8 cellular contexts compared by ENCODE assay signal in genomic region chr2:96805946-96806345, GRCh38. TPM values are rescaled to one million over a fixed set of nuclear protein-coding genes. Genes with fewer than 3 reads are reported as not detected.
DNase-seq lines count a peak whose midpoint lies in the region; ATAC-seq, FAIRE-seq and TF ChIP-seq lines count a peak whose summit lies in the region.
"Not testable (repeated sequence)": the region's sequence is repeated elsewhere in the genome, so short reads cannot be mapped to it uniquely, and the experiment has no call there.

No MANE protein-coding gene starts in this region.

- H3K9ac ChIP-seq in HepG2 (ENCODE audit: insufficient read depth, low read depth, low read length): not testable (repeated sequence)

- H3K27me3 Mint-ChIP-seq in CD4-positive, alpha-beta T cell; T-helper 1 cell treated with Interleukin-12 subunit alpha and Interleukin-12 subunit beta and Interleukin-4 antibody, amounts not matched to agents 30 μg/mL and 1 μg/mL, for 36 hours (ENCODE audit: low read depth); activated CD4-positive, alpha-beta T cell treated with anti-CD3 and anti-CD28 coated beads, Interleukin-2, amount 10 ng/mL, durations not matched to agents 7 days and 5 days; activated naive CD4-positive, alpha-beta T cell treated with anti-CD3 and anti-CD28 coated beads, Interleukin-2, amount 10 ng/mL, durations not matched to agents 7 days and 5 days; natural killer cell treated with Interleukin-12 subunit alpha and Interleukin-12 subunit beta and Interleukin-15 and Interleukin-18, amount 100 ng/mL, for 72 hours; stimulated activated memory B cell treated with anti-CD40 and anti-IgM and Interleukin-4, amounts not matched to agents 10 μg/mL and 1 μg/mL and 100 μg/mL, for 72 hours: not testable (repeated sequence)

- TF ChIP-seq POLR2A in HepG2 (IDR thresholded peaks at IDR 0.05; ENCODE audit: insufficient read depth in 1 of 2, low read depth in 2 of 2, low read length in 2 of 2): not testable (repeated sequence)

- H3K27ac Mint-ChIP-seq in CD4-positive, alpha-beta T cell: peak overlapping the region; percentile 92
- H3K27ac Mint-ChIP-seq in T-helper 1 cell treated with Interleukin-12 subunit alpha and Interleukin-12 subunit beta and Interleukin-4 antibody, amounts not matched to agents 30 μg/mL and 1 μg/mL, for 36 hours: peak overlapping the region; percentile 90
- H3K27ac Mint-ChIP-seq in activated CD4-positive, alpha-beta T cell treated with anti-CD3 and anti-CD28 coated beads, Interleukin-2, amount 10 ng/mL, durations not matched to agents 7 days and 5 days: peak overlapping the region; percentile 96
- peak overlapping the region; percentile 93 for H3K27ac Mint-ChIP-seq in activated naive CD4-positive, alpha-beta T cell treated with anti-CD3 and anti-CD28 coated beads, Interleukin-2, amount 10 ng/mL, durations not matched to agents 7 days and 5 days
- peak overlapping the region; percentile 83 to 96 for H3K27ac Mint-ChIP-seq in natural killer cell treated with Interleukin-12 subunit alpha and Interleukin-12 subunit beta and Interleukin-15 and Interleukin-18, amount 100 ng/mL, for 72 hours
- peak overlapping the region; percentile 98 for H3K27ac Mint-ChIP-seq in stimulated activated memory B cell treated with anti-CD40 and anti-IgM and Interleukin-4, amounts not matched to agents 10 μg/mL and 1 μg/mL and 100 μg/mL, for 72 hours

- FAIRE-seq in HepG2 (lab: Jason Lieb, UNC): not testable (repeated sequence)

- peak overlapping the region; percentile 84 for H3K4me3 Mint-ChIP-seq in CD4-positive, alpha-beta T cell
- H3K4me3 Mint-ChIP-seq in T-helper 1 cell treated with Interleukin-12 subunit alpha and Interleukin-12 subunit beta and Interleukin-4 antibody, amounts not matched to agents 30 μg/mL and 1 μg/mL, for 36 hours; activated CD4-positive, alpha-beta T cell treated with anti-CD3 and anti-CD28 coated beads, Interleukin-2, amount 10 ng/mL, durations not matched to agents 7 days and 5 days; activated naive CD4-positive, alpha-beta T cell treated with anti-CD3 and anti-CD28 coated beads, Interleukin-2, amount 10 ng/mL, durations not matched to agents 7 days and 5 days; stimulated activated memory B cell treated with anti-CD40 and anti-IgM and Interleukin-4, amounts not matched to agents 10 μg/mL and 1 μg/mL and 100 μg/mL, for 72 hours: not testable (repeated sequence)
- peak overlapping the region; percentile 78 for H3K4me3 Mint-ChIP-seq in natural killer cell treated with Interleukin-12 subunit alpha and Interleukin-12 subunit beta and Interleukin-15 and Interleukin-18, amount 100 ng/mL, for 72 hours

- TF ChIP-seq CTCF in CD4-positive, alpha-beta T cell (IDR thresholded peaks at IDR 0.05); HepG2 (CRISPR knock-in tag; IDR thresholded peaks at IDR 0.05): not testable (repeated sequence)

- H4K20me1 ChIP-seq in HepG2 (ENCODE audit: insufficient read depth, low read length): not testable (repeated sequence)

- H3K4me1 ChIP-seq in HepG2 (ENCODE audit: insufficient read depth, low read length): peaks cover 57% of the 10 kb centered on the region

- H3K4me3 ChIP-seq in HepG2 (replicated peaks in 1 of 3; ENCODE audit: insufficient read depth in 1 of 3, low read depth in 2 of 3, low read length in 3 of 3): not testable (repeated sequence)

- not testable (repeated sequence) for TF ChIP-seq EP300 in HepG2 (IDR thresholded peaks at IDR 0.05; ENCODE audit: low read depth in 2 of 2, low read length in 2 of 2); HepG2 (CRISPR knock-in tag; IDR thresholded peaks at IDR 0.05; ENCODE audit: borderline replicate concordance)

- WGBS in HepG2 (ENCODE audit: low lambda C conversion rate): 78% methylated on average over 18 of the region's 20 CpGs

- CTCF ChIA-PET in CD4-positive, alpha-beta T cell (lab: Charles Lee): interaction anchor here (1.4 kb wide), 1 partner anchor 52 kb away, joined by 4 read pairs; the partner anchor contains the start of gene ANKRD39
- CTCF ChIA-PET in activated CD4-positive, alpha-beta T cell treated with anti-CD3 and anti-CD28 coated beads, Interleukin-2, amount 10 ng/mL, durations not matched to agents 7 days and 5 days (lab: Charles Lee): interaction anchor here (0.6 to 4.7 kb wide), 6 partner anchors 10 to 284 kb away, joined by 3 to 22 read pairs (median 3); partner anchors contain the start of gene CNNM3
- CTCF ChIA-PET in activated naive CD4-positive, alpha-beta T cell treated with anti-CD3 and anti-CD28 coated beads, Interleukin-2, amount 10 ng/mL, durations not matched to agents 7 days and 5 days (lab: Charles Lee): interaction anchor here (2.2 kb wide), 1 partner anchor 11 kb away, joined by 10 read pairs; the partner anchor contains the start of gene CNNM3
- CTCF ChIA-PET in HepG2 (lab: Yijun Ruan, JAX; ENCODE audit: low intra/inter-chr PET ratio, low total read pairs): not testable (repeated sequence)

- H3K9me3 Mint-ChIP-seq in CD4-positive, alpha-beta T cell; T-helper 1 cell treated with Interleukin-12 subunit alpha and Interleukin-12 subunit beta and Interleukin-4 antibody, amounts not matched to agents 30 μg/mL and 1 μg/mL, for 36 hours; activated CD4-positive, alpha-beta T cell treated with anti-CD3 and anti-CD28 coated beads, Interleukin-2, amount 10 ng/mL, durations not matched to agents 7 days and 5 days; activated naive CD4-positive, alpha-beta T cell treated with anti-CD3 and anti-CD28 coated beads, Interleukin-2, amount 10 ng/mL, durations not matched to agents 7 days and 5 days; natural killer cell treated with Interleukin-12 subunit alpha and Interleukin-12 subunit beta and Interleukin-15 and Interleukin-18, amount 100 ng/mL, for 72 hours; stimulated activated memory B cell treated with anti-CD40 and anti-IgM and Interleukin-4, amounts not matched to agents 10 μg/mL and 1 μg/mL and 100 μg/mL, for 72 hours: not testable (repeated sequence)

- peak overlapping the region; percentile 30 for H3K27ac ChIP-seq in CD4-positive, alpha-beta T cell (ENCODE audit: low read depth, low read length)
- H3K27ac ChIP-seq in KOPT-K1 (ENCODE audit: low read depth, low read length, poor library complexity, severe bottlenecking) (peak overlapping the region; percentile 45), HepG2 (ENCODE audit: extremely low read length, insufficient read depth, low read length) (peak overlapping the region; percentile 50)

- ATAC-seq in CD4-positive, alpha-beta T cell (ENCODE audit: poor library complexity); HepG2; natural killer cell treated with Interleukin-12 subunit alpha and Interleukin-12 subunit beta and Interleukin-15 and Interleukin-18, amount 100 ng/mL, for 72 hours; stimulated activated memory B cell treated with anti-CD40 and anti-IgM and Interleukin-4, amounts not matched to agents 10 μg/mL and 1 μg/mL and 100 μg/mL, for 72 hours: not testable (repeated sequence)

- intact Hi-C loops in CD4-positive, alpha-beta T cell (cut with DNase I, micrococcal nuclease): loop anchor here in 1 of 2 experiments (1.0 kb wide), 1 partner anchor 9 kb away; no protein-coding TSS in a partner anchor
- intact Hi-C loops in HepG2 (cut with micrococcal nuclease; ENCODE audit: unreplicated experiment): loop anchor here (2.0 kb wide), 1 partner anchor 201 kb away; no protein-coding TSS in a partner anchor

- H2AFZ ChIP-seq in HepG2 (ENCODE audit: low read length): not testable (repeated sequence)

- not testable (repeated sequence) for H3K36me3 Mint-ChIP-seq in CD4-positive, alpha-beta T cell (ENCODE audit: low read depth); T-helper 1 cell treated with Interleukin-12 subunit alpha and Interleukin-12 subunit beta and Interleukin-4 antibody, amounts not matched to agents 30 μg/mL and 1 μg/mL, for 36 hours (ENCODE audit: low read depth); activated CD4-positive, alpha-beta T cell treated with anti-CD3 and anti-CD28 coated beads, Interleukin-2, amount 10 ng/mL, durations not matched to agents 7 days and 5 days (ENCODE audit: low read depth); natural killer cell treated with Interleukin-12 subunit alpha and Interleukin-12 subunit beta and Interleukin-15 and Interleukin-18, amount 100 ng/mL, for 72 hours
- peaks cover 10% of the 10 kb centered on the region for H3K36me3 Mint-ChIP-seq in activated naive CD4-positive, alpha-beta T cell treated with anti-CD3 and anti-CD28 coated beads, Interleukin-2, amount 10 ng/mL, durations not matched to agents 7 days and 5 days
- peaks cover 28% of the 10 kb centered on the region for H3K36me3 Mint-ChIP-seq in stimulated activated memory B cell treated with anti-CD40 and anti-IgM and Interleukin-4, amounts not matched to agents 10 μg/mL and 1 μg/mL and 100 μg/mL, for 72 hours

- POLR2A ChIA-PET in CD4-positive, alpha-beta T cell (lab: Charles Lee): interaction anchor here (0.6 to 2.9 kb wide), 13 partner anchors 11 to 269 kb away, joined by 3 to 50 read pairs (median 5); partner anchors contain the start of genes ANKRD39, CNNM3 and KANSL3
- POLR2A ChIA-PET in activated CD4-positive, alpha-beta T cell treated with anti-CD3 and anti-CD28 coated beads, Interleukin-2, amount 10 ng/mL, durations not matched to agents 7 days and 5 days (lab: Charles Lee): not testable (repeated sequence)
- POLR2A ChIA-PET in HepG2 (lab: Yijun Ruan, JAX): interaction anchor here (0.7 to 3.1 kb wide), 2 partner anchors 10 to 204 kb away, joined by 3 to 22 read pairs; partner anchors contain the start of gene CNNM3

- H3K4me2 ChIP-seq in HepG2 (ENCODE audit: low read depth, low read length): not testable (repeated sequence)

- TF ChIP-seq RAD21 in HepG2 (CRISPR knock-in tag; IDR thresholded peaks at IDR 0.05): not testable (repeated sequence)

- not testable (repeated sequence) for H3K79me2 ChIP-seq in HepG2 (ENCODE audit: insufficient read depth, low read length)

- BruUV-seq in HepG2 (replicated peaks; lab: Mats Ljungman, UMichigan): not testable (repeated sequence)

- H3K27me3 ChIP-seq in CD4-positive, alpha-beta T cell (ENCODE audit: control insufficient read depth, insufficient read depth, low read length); HepG2 (ENCODE audit: control insufficient read depth in 1 of 2, insufficient read depth in 2 of 2, low read length in 2 of 2): not testable (repeated sequence)

- DNase-seq in CD4-positive, alpha-beta T cell; activated CD4-positive, alpha-beta T cell treated with anti-CD3 and anti-CD28 coated beads, Interleukin-2, amount 10 ng/mL, durations not matched to agents 7 days and 5 days; activated naive CD4-positive, alpha-beta T cell treated with anti-CD3 and anti-CD28 coated beads, Interleukin-2, amount 10 ng/mL, durations not matched to agents 7 days and 5 days; HepG2 (ENCODE audit: low spot score); natural killer cell treated with Interleukin-12 subunit alpha and Interleukin-12 subunit beta and Interleukin-15 and Interleukin-18, amount 100 ng/mL, for 72 hours (ENCODE audit: low spot score): not testable (repeated sequence)

- H3K4me1 Mint-ChIP-seq in CD4-positive, alpha-beta T cell (ENCODE audit: low read depth): peaks cover 23% of the 10 kb centered on the region
- H3K4me1 Mint-ChIP-seq in T-helper 1 cell treated with Interleukin-12 subunit alpha and Interleukin-12 subunit beta and Interleukin-4 antibody, amounts not matched to agents 30 μg/mL and 1 μg/mL, for 36 hours (ENCODE audit: low read depth): peaks cover 12% of the 10 kb centered on the region
- peaks cover 22% of the 10 kb centered on the region for H3K4me1 Mint-ChIP-seq in activated CD4-positive, alpha-beta T cell treated with anti-CD3 and anti-CD28 coated beads, Interleukin-2, amount 10 ng/mL, durations not matched to agents 7 days and 5 days
- H3K4me1 Mint-ChIP-seq in activated naive CD4-positive, alpha-beta T cell treated with anti-CD3 and anti-CD28 coated beads, Interleukin-2, amount 10 ng/mL, durations not matched to agents 7 days and 5 days: peaks cover 20% of the 10 kb centered on the region
- H3K4me1 Mint-ChIP-seq in natural killer cell treated with Interleukin-12 subunit alpha and Interleukin-12 subunit beta and Interleukin-15 and Interleukin-18, amount 100 ng/mL, for 72 hours (ENCODE audit: low read depth in 2 of 2): not testable (repeated sequence)
- peaks cover 24% of the 10 kb centered on the region for H3K4me1 Mint-ChIP-seq in stimulated activated memory B cell treated with anti-CD40 and anti-IgM and Interleukin-4, amounts not matched to agents 10 μg/mL and 1 μg/mL and 100 μg/mL, for 72 hours

- not testable (repeated sequence) for H3K9me3 ChIP-seq in CD4-positive, alpha-beta T cell (ENCODE audit: control insufficient read depth, low read length); KOPT-K1 (ENCODE audit: insufficient read depth, low read length, poor library complexity, severe bottlenecking); HepG2 (ENCODE audit: low read length)

- peaks cover 14% of the 10 kb centered on the region; the same call in 1 of the 2 replicates for H3K36me3 ChIP-seq in KOPT-K1 (ENCODE audit: insufficient read depth, low read length)
- H3K36me3 ChIP-seq in HepG2 (replicated peaks in 1 of 2; ENCODE audit: control insufficient read depth in 1 of 2, insufficient read depth in 2 of 2, low read length in 2 of 2): not testable (repeated sequence)

- in situ Hi-C loops in HepG2 (cut with HindIII; ENCODE audit: extremely low pct_ligation_motif_present, low pct_unique_long_range_greater_than_20kb): not testable (repeated sequence)

RNA-seq across cellular contexts. Expression of gene CNNM3, which starts 10.1 kb away (rescaled TPM):
- 10 to 100 TPM; 48.7 to 53.5 TPM for total RNA-seq in CD4-positive, alpha-beta T cell
- 10 to 100 TPM; 31.4 to 41.5 TPM for total RNA-seq in activated CD4-positive, alpha-beta T cell treated with anti-CD3 and anti-CD28 coated beads, Interleukin-2, amount 10 ng/mL, durations not matched to agents 7 days and 5 days
- 8.4 and 21.2 TPM in 2 replicates for total RNA-seq in HepG2 (2016; rRNA removed; fragmentation: Illumina TruSeq; extraction: Trizol)
- total RNA-seq in HepG2 (2016; cell fraction: cytosol; rRNA removed; fragmentation: Illumina TruSeq; extraction: Trizol; ENCODE audit: low read depth): 5.5 and 5.9 TPM in 2 replicates
- 6.5 and 21.5 TPM in 2 replicates for total RNA-seq in HepG2 (2016; cell fraction: insoluble cytoplasmic fraction; rRNA removed; fragmentation: Illumina TruSeq; extraction: Trizol)
- total RNA-seq in HepG2 (2016; cell fraction: membrane; rRNA removed; fragmentation: Illumina TruSeq; extraction: Trizol): 8.5 and 9.2 TPM in 2 replicates
- 22.7 and 27.7 TPM in 2 replicates for total RNA-seq in HepG2 (2016; cell fraction: nucleus; rRNA removed; fragmentation: Illumina TruSeq; extraction: Trizol)
- polyA plus RNA-seq in HepG2 (2011; rRNA removed): 27.9 and 43.4 TPM in 2 replicates
- 24.2 and 26.5 TPM in 2 replicates for polyA plus RNA-seq in HepG2 (2011; cell fraction: cytosol; rRNA removed)
- 68.4 and 71.2 TPM in 2 replicates for polyA plus RNA-seq in HepG2 (2011; cell fraction: nucleus; rRNA removed)
- 35.8 and 38.5 TPM in 2 replicates for polyA plus RNA-seq in HepG2 (2012)
- 4.3 and 4.5 TPM in 2 replicates for polyA plus RNA-seq in HepG2 (2016; cell fraction: cytosol; fragmentation: Illumina TruSeq; extraction: Trizol; ENCODE audit: low read depth)
- polyA plus RNA-seq in HepG2 (2016; cell fraction: insoluble cytoplasmic fraction; fragmentation: Illumina TruSeq; extraction: Trizol; ENCODE audit: low read depth): 11.7 and 14.4 TPM in 2 replicates
- 10.0 and 11.0 TPM in 2 replicates for polyA plus RNA-seq in HepG2 (2016; cell fraction: membrane; fragmentation: Illumina TruSeq; extraction: Trizol; ENCODE audit: low read depth)
- 48.6 and 52.0 TPM in 2 replicates for polyA plus RNA-seq in HepG2 (2016; cell fraction: nucleus; fragmentation: Illumina TruSeq; extraction: Trizol; ENCODE audit: insufficient read depth, low read depth)
- polyA minus RNA-seq in HepG2 (2011; rRNA and poly(A)+ RNA removed; ENCODE audit: low replicate concordance): 49.9 and 152 TPM in 2 replicates
- 50.4 and 69.9 TPM in 2 replicates for polyA minus RNA-seq in HepG2 (2011; cell fraction: cytosol; rRNA and poly(A)+ RNA removed)
- polyA minus RNA-seq in HepG2 (2011; cell fraction: nucleus; rRNA and poly(A)+ RNA removed): 56.1 and 70.2 TPM in 2 replicates
- 10 to 100 TPM; 15.7 to 32.9 TPM for total RNA-seq in natural killer cell treated with Interleukin-12 subunit alpha and Interleukin-12 subunit beta and Interleukin-15 and Interleukin-18, amount 100 ng/mL, for 72 hours

RNA-seq across cellular contexts. Expression of gene ANKRD23, which starts 37.9 kb away (rescaled TPM):
- 10 to 100 TPM in 1 of 2 experiments, 1 to 10 TPM in 1; 6.2 to 10.4 TPM for total RNA-seq in CD4-positive, alpha-beta T cell
- 10 to 100 TPM; 17.0 to 17.3 TPM for total RNA-seq in activated CD4-positive, alpha-beta T cell treated with anti-CD3 and anti-CD28 coated beads, Interleukin-2, amount 10 ng/mL, durations not matched to agents 7 days and 5 days
- total RNA-seq in HepG2 (2016; rRNA removed; fragmentation: Illumina TruSeq; extraction: Trizol): 0.35 and 1.5 TPM in 2 replicates
- total RNA-seq in HepG2 (2016; cell fraction: cytosol; rRNA removed; fragmentation: Illumina TruSeq; extraction: Trizol; ENCODE audit: low read depth): 0.35 and 0.51 TPM in 2 replicates
- 0.61 and 2.2 TPM in 2 replicates for total RNA-seq in HepG2 (2016; cell fraction: insoluble cytoplasmic fraction; rRNA removed; fragmentation: Illumina TruSeq; extraction: Trizol)
- total RNA-seq in HepG2 (2016; cell fraction: membrane; rRNA removed; fragmentation: Illumina TruSeq; extraction: Trizol): 0.77 and 0.90 TPM in 2 replicates
- 2.3 and 2.8 TPM in 2 replicates for total RNA-seq in HepG2 (2016; cell fraction: nucleus; rRNA removed; fragmentation: Illumina TruSeq; extraction: Trizol)
- polyA plus RNA-seq in HepG2 (2011; rRNA removed): 1.6 and 2.7 TPM in 2 replicates
- polyA plus RNA-seq in HepG2 (2011; cell fraction: cytosol; rRNA removed): 0.71 and 0.90 TPM in 2 replicates
- 17.9 and 22.1 TPM in 2 replicates for polyA plus RNA-seq in HepG2 (2011; cell fraction: nucleus; rRNA removed)
- 0.72 and 2.1 TPM in 2 replicates for polyA plus RNA-seq in HepG2 (2012)
- polyA plus RNA-seq in HepG2 (2016; cell fraction: cytosol; fragmentation: Illumina TruSeq; extraction: Trizol; ENCODE audit: low read depth): 0.47 and 0.50 TPM in 2 replicates
- 0.32 and 0.50 TPM in 2 replicates for polyA plus RNA-seq in HepG2 (2016; cell fraction: insoluble cytoplasmic fraction; fragmentation: Illumina TruSeq; extraction: Trizol; ENCODE audit: low read depth)
- 0.47 and 0.74 TPM in 2 replicates for polyA plus RNA-seq in HepG2 (2016; cell fraction: membrane; fragmentation: Illumina TruSeq; extraction: Trizol; ENCODE audit: low read depth)
- 9.2 and 10.4 TPM in 2 replicates for polyA plus RNA-seq in HepG2 (2016; cell fraction: nucleus; fragmentation: Illumina TruSeq; extraction: Trizol; ENCODE audit: insufficient read depth, low read depth)
- polyA minus RNA-seq in HepG2 (2011; rRNA and poly(A)+ RNA removed; ENCODE audit: low replicate concordance): 1.6 and 5.1 TPM in 2 replicates
- not detected in 2 replicates for polyA minus RNA-seq in HepG2 (2011; cell fraction: cytosol; rRNA and poly(A)+ RNA removed)
- polyA minus RNA-seq in HepG2 (2011; cell fraction: nucleus; rRNA and poly(A)+ RNA removed): 3.9 and 4.1 TPM in 2 replicates
- 10 to 100 TPM in 1 of 2 donors, 1 to 10 TPM in 1; 7.4 to 12.9 TPM for total RNA-seq in natural killer cell treated with Interleukin-12 subunit alpha and Interleukin-12 subunit beta and Interleukin-15 and Interleukin-18, amount 100 ng/mL, for 72 hours

RNA-seq across cellular contexts. Expression of gene CNNM4, which starts 45.2 kb away (rescaled TPM):
- total RNA-seq in CD4-positive, alpha-beta T cell: 1 to 10 TPM; 7.0 to 7.1 TPM
- total RNA-seq in activated CD4-positive, alpha-beta T cell treated with anti-CD3 and anti-CD28 coated beads, Interleukin-2, amount 10 ng/mL, durations not matched to agents 7 days and 5 days: 1 to 10 TPM; 8.2 to 8.3 TPM
- 3.0 and 5.9 TPM in 2 replicates for total RNA-seq in HepG2 (2016; rRNA removed; fragmentation: Illumina TruSeq; extraction: Trizol)
- total RNA-seq in HepG2 (2016; cell fraction: cytosol; rRNA removed; fragmentation: Illumina TruSeq; extraction: Trizol; ENCODE audit: low read depth): 1.1 and 2.4 TPM in 2 replicates
- total RNA-seq in HepG2 (2016; cell fraction: insoluble cytoplasmic fraction; rRNA removed; fragmentation: Illumina TruSeq; extraction: Trizol): 2.3 and 6.5 TPM in 2 replicates
- total RNA-seq in HepG2 (2016; cell fraction: membrane; rRNA removed; fragmentation: Illumina TruSeq; extraction: Trizol): 2.0 and 2.2 TPM in 2 replicates
- 6.5 and 8.1 TPM in 2 replicates for total RNA-seq in HepG2 (2016; cell fraction: nucleus; rRNA removed; fragmentation: Illumina TruSeq; extraction: Trizol)
- 8.4 and 9.8 TPM in 2 replicates for polyA plus RNA-seq in HepG2 (2011; rRNA removed)
- 8.0 and 8.1 TPM in 2 replicates for polyA plus RNA-seq in HepG2 (2011; cell fraction: cytosol; rRNA removed)
- 9.1 and 9.4 TPM in 2 replicates for polyA plus RNA-seq in HepG2 (2011; cell fraction: nucleus; rRNA removed)
- 7.9 and 10.3 TPM in 2 replicates for polyA plus RNA-seq in HepG2 (2012)
- 0.29 and 0.40 TPM in 2 replicates for polyA plus RNA-seq in HepG2 (2016; cell fraction: cytosol; fragmentation: Illumina TruSeq; extraction: Trizol; ENCODE audit: low read depth)
- 2.5 and 3.5 TPM in 2 replicates for polyA plus RNA-seq in HepG2 (2016; cell fraction: insoluble cytoplasmic fraction; fragmentation: Illumina TruSeq; extraction: Trizol; ENCODE audit: low read depth)
- polyA plus RNA-seq in HepG2 (2016; cell fraction: membrane; fragmentation: Illumina TruSeq; extraction: Trizol; ENCODE audit: low read depth): 0.74 and 1.2 TPM in 2 replicates
- 11.8 and 13.7 TPM in 2 replicates for polyA plus RNA-seq in HepG2 (2016; cell fraction: nucleus; fragmentation: Illumina TruSeq; extraction: Trizol; ENCODE audit: insufficient read depth, low read depth)
- 13.7 and 29.0 TPM in 2 replicates for polyA minus RNA-seq in HepG2 (2011; rRNA and poly(A)+ RNA removed; ENCODE audit: low replicate concordance)
- polyA minus RNA-seq in HepG2 (2011; cell fraction: cytosol; rRNA and poly(A)+ RNA removed): 9.9 and 11.2 TPM in 2 replicates
- 5.8 and 8.3 TPM in 2 replicates for polyA minus RNA-seq in HepG2 (2011; cell fraction: nucleus; rRNA and poly(A)+ RNA removed)
- total RNA-seq in natural killer cell treated with Interleukin-12 subunit alpha and Interleukin-12 subunit beta and Interleukin-15 and Interleukin-18, amount 100 ng/mL, for 72 hours: 1 to 10 TPM; 7.3 to 8.4 TPM

RNA-seq across cellular contexts. Expression of gene ANKRD39, which starts 51.9 kb away (rescaled TPM):
- total RNA-seq in CD4-positive, alpha-beta T cell: 10 to 100 TPM; 17.2 to 18.3 TPM
- total RNA-seq in activated CD4-positive, alpha-beta T cell treated with anti-CD3 and anti-CD28 coated beads, Interleukin-2, amount 10 ng/mL, durations not matched to agents 7 days and 5 days: 10 to 100 TPM; 32.8 to 35.8 TPM
- total RNA-seq in HepG2 (2016; rRNA removed; fragmentation: Illumina TruSeq; extraction: Trizol): 23.2 and 26.7 TPM in 2 replicates
- total RNA-seq in HepG2 (2016; cell fraction: cytosol; rRNA removed; fragmentation: Illumina TruSeq; extraction: Trizol; ENCODE audit: low read depth): 40.7 and 45.8 TPM in 2 replicates
- 26.3 and 27.1 TPM in 2 replicates for total RNA-seq in HepG2 (2016; cell fraction: insoluble cytoplasmic fraction; rRNA removed; fragmentation: Illumina TruSeq; extraction: Trizol)
- 37.4 and 41.3 TPM in 2 replicates for total RNA-seq in HepG2 (2016; cell fraction: membrane; rRNA removed; fragmentation: Illumina TruSeq; extraction: Trizol)
- total RNA-seq in HepG2 (2016; cell fraction: nucleus; rRNA removed; fragmentation: Illumina TruSeq; extraction: Trizol): 10.3 and 11.7 TPM in 2 replicates
- 24.8 and 27.8 TPM in 2 replicates for polyA plus RNA-seq in HepG2 (2011; rRNA removed)
- polyA plus RNA-seq in HepG2 (2011; cell fraction: cytosol; rRNA removed): 18.3 and 31.5 TPM in 2 replicates
- 24.2 and 29.2 TPM in 2 replicates for polyA plus RNA-seq in HepG2 (2011; cell fraction: nucleus; rRNA removed)
- polyA plus RNA-seq in HepG2 (2012): 14.6 and 20.3 TPM in 2 replicates
- 55.3 and 63.9 TPM in 2 replicates for polyA plus RNA-seq in HepG2 (2016; cell fraction: cytosol; fragmentation: Illumina TruSeq; extraction: Trizol; ENCODE audit: low read depth)
- 33.9 and 35.0 TPM in 2 replicates for polyA plus RNA-seq in HepG2 (2016; cell fraction: insoluble cytoplasmic fraction; fragmentation: Illumina TruSeq; extraction: Trizol; ENCODE audit: low read depth)
- polyA plus RNA-seq in HepG2 (2016; cell fraction: membrane; fragmentation: Illumina TruSeq; extraction: Trizol; ENCODE audit: low read depth): 40.8 and 47.0 TPM in 2 replicates
- 23.0 and 24.9 TPM in 2 replicates for polyA plus RNA-seq in HepG2 (2016; cell fraction: nucleus; fragmentation: Illumina TruSeq; extraction: Trizol; ENCODE audit: insufficient read depth, low read depth)
- polyA minus RNA-seq in HepG2 (2011; rRNA and poly(A)+ RNA removed; ENCODE audit: low replicate concordance): 10.9 and 17.9 TPM in 2 replicates
- polyA minus RNA-seq in HepG2 (2011; cell fraction: cytosol; rRNA and poly(A)+ RNA removed): 4.6 and 5.6 TPM in 2 replicates
- 8.2 and 14.2 TPM in 2 replicates for polyA minus RNA-seq in HepG2 (2011; cell fraction: nucleus; rRNA and poly(A)+ RNA removed)
- 10 to 100 TPM; 27.8 to 41.7 TPM for total RNA-seq in natural killer cell treated with Interleukin-12 subunit alpha and Interleukin-12 subunit beta and Interleukin-15 and Interleukin-18, amount 100 ng/mL, for 72 hours
